20 cellular contexts compared by ENCODE assay signal in the genomic region with DNA sequence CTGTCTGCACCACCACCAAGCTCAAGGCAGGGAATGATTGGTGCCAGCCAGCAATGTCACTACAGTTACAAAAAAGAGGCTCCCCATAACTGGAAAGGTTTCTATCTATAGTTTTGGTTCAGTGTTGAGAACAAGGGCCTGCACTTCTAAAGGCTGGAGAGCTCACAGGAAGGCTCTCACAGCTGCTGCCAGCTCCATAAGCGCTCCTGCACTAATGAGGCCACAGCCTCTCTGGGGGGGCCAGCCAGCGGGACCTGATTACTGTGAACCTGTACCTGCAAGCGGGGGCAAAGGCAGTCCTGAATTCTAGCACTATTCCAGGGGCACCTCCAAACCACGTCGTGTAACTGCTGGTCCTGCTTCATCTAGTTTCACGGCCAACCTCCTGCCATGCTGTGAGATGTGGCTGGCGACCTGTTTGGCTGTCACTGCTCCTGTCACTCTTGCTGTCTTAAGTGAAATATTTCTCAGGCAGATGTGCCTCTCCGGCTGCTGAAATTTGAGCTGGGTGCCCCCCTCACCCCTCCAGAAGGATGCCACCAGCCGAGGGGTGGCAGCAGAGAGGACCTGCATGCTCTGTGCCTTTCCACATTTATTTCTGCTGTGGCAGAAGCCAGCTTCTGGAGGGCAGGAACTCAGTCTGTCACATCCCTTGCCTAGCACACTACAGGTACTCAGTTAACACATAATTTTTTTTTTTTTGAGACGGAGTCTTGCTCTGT. TPM values are rescaled to one million over a fixed set of nuclear protein-coding genes. Genes with fewer than 3 reads are reported as not detected.
DNase-seq lines count a peak whose midpoint lies in the region; ATAC-seq and TF ChIP-seq lines count a peak whose summit lies in the region.
"Had no signal": no experiment of that assay in that cellular context is flagged by ENCODE, and none has a peak within 500 bp of the region (broad histone marks: within the 10 kb centered on the region; RNA-seq: fewer than 3 reads in every experiment).

No MANE protein-coding gene starts in this region.

- H3K27ac ChIP-seq in cardiac muscle cell (peak overlapping the region; percentile 78), gastrocnemius medialis (peak overlapping the region; percentile 63 to 87 (median 78)), brain microvascular endothelial cell (no peak overlapping the region)
- H3K27ac ChIP-seq: C4-2B, left lung had no signal

- TF ChIP-seq CTCF in cardiac muscle cell (IDR thresholded peaks at IDR 0.05; ENCODE audit: low read depth, low read length) (no peak), gastrocnemius medialis (IDR thresholded peaks at IDR 0.05 in 4 of 5, conservative IDR thresholded peaks at IDR 0.05 in 1 of 5) (peak; percentile 53 to 64 (median 54)), brain microvascular endothelial cell (IDR thresholded peaks at IDR 0.05; ENCODE audit: low read depth, low read length, missing control alignments) (no peak)

- H3K4me1 ChIP-seq in cardiac muscle cell (ENCODE audit: low read depth) (peaks cover 56% of the 10 kb centered on the region), gastrocnemius medialis (peaks cover 79 to 83% of the 10 kb centered on the region in 2 donors)

- no peaks in the 10 kb centered on the region for H3K27me3 ChIP-seq in cardiac muscle cell
- no peaks in the 10 kb centered on the region for H3K27me3 ChIP-seq in gastrocnemius medialis
- H3K27me3 ChIP-seq in brain microvascular endothelial cell (replicated peaks), result no peaks in the 10 kb centered on the region
- H3K27me3 ChIP-seq: left lung, upper lobe of left lung had no signal

- intact Hi-C loops in gastrocnemius medialis (cut with DNase I; ENCODE audit: low total_unique reads), result loop anchor here (5.0 kb wide), 1 partner anchor 57 kb away; no protein-coding TSS in a partner anchor

- in situ Hi-C loops in gastrocnemius medialis (cut with MboI; ENCODE audit: low sequenced_read_pairs in 4 of 4) (loop anchor here in 1 of 4 donors (10.0 kb wide), 1 partner anchor 64 kb away; no protein-coding TSS in a partner anchor), brain microvascular endothelial cell (cut with HindIII; ENCODE audit: low pct_ligation_motif_present, low sequenced_read_pairs) (no loop called here)

- DNase-seq in NCI-H1105 treated with DMSO at 0.1 percent for 48 hours (lab: John Stamatoyannopoulos, UW) (peak; percentile 3), NCI-H1105 (lab: John Stamatoyannopoulos, UW) (no peak), NCI-H524 treated with DMSO at 0.1 percent for 48 hours (lab: John Stamatoyannopoulos, UW) (peak; percentile 82), cardiac muscle cell (ENCODE audit: low read depth in 1 of 2, low spot score in 1 of 2) (peak in 1 of 2 donors; percentile 49), gastrocnemius medialis (peak; percentile 81 to 90), brain microvascular endothelial cell (no peak), inferior parietal cortex (ENCODE audit: extremely low spot score) (no peak), RPMI8226 (no peak)
- DNase-seq: 8988T; activated CD4-positive, alpha-beta memory T cell treated with anti-CD3 and anti-CD28 coated beads, Interleukin-2, amount 10 ng/mL, durations not matched to agents 7 days and 5 days; activated naive CD8-positive, alpha-beta T cell treated with anti-CD3 and anti-CD28 coated beads, Interleukin-2, amount 10 ng/mL, durations not matched to agents 7 days and 5 days; activated T-cell treated with anti-CD3 and anti-CD28 coated beads, Interleukin-2, amount 50 U/mL, for 48 hours; central memory CD4-positive, alpha-beta T cell; DMS79; effector memory CD4-positive, alpha-beta T cell; left lung; NCI-H748 treated with DMSO at 0.1 percent for 48 hours; stimulated activated naive B cell treated with anti-CD40 and anti-IgM and Interleukin-4, amounts not matched to agents 10 μg/mL and 1 μg/mL and 100 μg/mL, for 72 hours had no signal

- peak; percentile 59 to 70 for ATAC-seq in gastrocnemius medialis
- ATAC-seq: left lung; stimulated activated naive B cell treated with anti-CD40 and anti-IgM and Interleukin-4, amounts not matched to agents 10 μg/mL and 1 μg/mL and 100 μg/mL, for 72 hours had no signal

- no peak for TF ChIP-seq POLR2A in gastrocnemius medialis (IDR thresholded peaks at IDR 0.05)

- H3K9me3 ChIP-seq in cardiac muscle cell (ENCODE audit: low read depth) (no peaks in the 10 kb centered on the region), gastrocnemius medialis (no peaks in the 10 kb centered on the region)
- H3K9me3 ChIP-seq: left lung, upper lobe of left lung had no signal

- H3K4me3 ChIP-seq in cardiac muscle cell (no peak overlapping the region), gastrocnemius medialis (no peak overlapping the region), brain microvascular endothelial cell (ENCODE audit: low read depth, low read length) (no peak overlapping the region)
- H3K4me3 ChIP-seq: left lung, upper lobe of left lung had no signal

- no peaks in the 10 kb centered on the region for H3K36me3 ChIP-seq in cardiac muscle cell
- H3K36me3 ChIP-seq in gastrocnemius medialis, result no peaks in the 10 kb centered on the region
- H3K36me3 ChIP-seq in brain microvascular endothelial cell (replicated peaks), result peaks cover 6% of the 10 kb centered on the region

RNA-seq across cellular contexts. Expression of a gene that starts 53.3 kb away (rescaled TPM):
- total RNA-seq in cardiac muscle cell (26.3 and 30.1 TPM in 2 replicates), gastrocnemius medialis (10 to 100 TPM; 28.2 to 43.8 (median 36.0) TPM)
- polyA plus RNA-seq in cardiac muscle cell, result 38.2 and 48.6 TPM in 2 replicates

Comparison
In these comparisons a context has a peak if more than half of its experiments do, and no peak if none do; other contexts are left out.
1. DNase-seq: peak in NCI-H1105 treated with DMSO at 0.1 percent for 48 hours (single experiment), NCI-H524 treated with DMSO at 0.1 percent for 48 hours (single experiment) and gastrocnemius medialis (2 of 2); none in NCI-H1105 (single experiment), brain microvascular endothelial cell (single experiment), inferior parietal cortex (single experiment) and RPMI8226 (single experiment).
2. CTCF ChIP-seq: peak in gastrocnemius medialis (5 of 5); none in cardiac muscle cell (single experiment) and brain microvascular endothelial cell (single experiment).